In the genomic region with DNA sequence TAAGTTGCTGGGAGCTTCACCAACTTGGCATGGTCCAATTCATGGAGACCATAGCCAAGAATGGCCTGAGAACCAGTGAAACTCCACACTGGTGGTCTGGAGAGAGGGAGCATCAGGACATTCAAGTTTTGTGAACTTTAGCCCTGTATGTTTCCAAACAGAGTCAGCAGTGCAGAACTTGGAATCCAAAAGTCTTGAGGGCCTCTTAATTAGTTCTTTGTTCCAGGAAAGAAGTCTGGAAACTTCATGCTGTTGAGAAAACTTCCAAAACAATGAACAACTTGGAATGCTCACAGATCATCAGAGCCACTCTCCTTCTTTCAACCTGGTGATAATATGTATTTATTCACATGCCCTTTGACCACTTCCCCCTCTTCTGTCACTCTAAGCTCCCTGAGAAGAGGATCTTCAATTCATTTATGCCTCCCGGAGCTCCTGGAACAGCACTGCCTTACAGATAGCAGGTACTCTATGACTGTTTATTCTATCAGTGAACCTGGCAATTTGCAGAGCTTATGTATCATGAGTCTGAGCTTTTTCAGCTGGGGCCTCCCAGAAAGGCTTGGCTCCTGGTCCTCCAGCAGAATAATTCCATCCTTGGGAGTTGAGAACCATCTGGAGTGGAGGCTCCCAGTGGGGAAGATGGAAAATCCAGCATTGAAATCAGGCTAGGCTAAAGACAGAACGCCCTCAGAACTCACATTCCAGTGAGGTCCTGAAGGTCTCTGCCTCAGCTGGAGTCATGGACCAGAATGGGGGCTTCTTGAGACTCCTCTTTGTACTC, we compare ENCODE assay signal across 15 cellular contexts.
A peak's percentile ranks its signal among the peaks of the same experiment; 100 is the strongest.
DNase-seq lines count a peak whose midpoint lies in the region; ATAC-seq and TF ChIP-seq lines count a peak whose summit lies in the region.
"Had no signal": no experiment of that assay in that cellular context is flagged by ENCODE, and none has a peak within 500 bp of the region (broad histone marks: within the 10 kb centered on the region; RNA-seq: fewer than 3 reads in every experiment).

No MANE protein-coding gene starts in this region.

- no peak overlapping the region for H3K4me2 ChIP-seq in GM23248 (ENCODE audit: unreplicated experiment)

- no peaks in the 10 kb centered on the region for H4K20me1 ChIP-seq in GM23248 (ENCODE audit: insufficient read depth)

- no peaks in the 10 kb centered on the region for H3K79me2 ChIP-seq in GM23248 (ENCODE audit: insufficient read depth)

- H3K9me3 ChIP-seq in right atrium auricular region (no peaks in the 10 kb centered on the region), aorta (ENCODE audit: control insufficient read depth, low read length) (no peaks in the 10 kb centered on the region), GM23248 (ENCODE audit: low read depth) (no peaks in the 10 kb centered on the region)

- DNase-seq in Right ventricle myocardium inferior (ENCODE audit: missing footprints) (no peak), right atrium auricular region (ENCODE audit: low spot score) (no peak), left cardiac atrium (no peak), renal cortical epithelial cell (ENCODE audit: low read depth) (peak; percentile 51), aorta (no peak), NCI-H1930 (lab: John Stamatoyannopoulos, UW) (no peak), GM23248 (no peak), SKM-1 (lab: John Stamatoyannopoulos, UW; ENCODE audit: unreplicated experiment) (no peak)
- DNase-seq: CD8-positive, alpha-beta T cell; COR-L47; DMS153; DMS79 treated with DMSO at 0.1 percent for 48 hours; EL had no signal

- H3K4me3 ChIP-seq in right atrium auricular region (no peak overlapping the region), aorta (ENCODE audit: low read length in 2 of 2) (no peak overlapping the region), GM23248 (no peak overlapping the region)

- no peaks in the 10 kb centered on the region for H3F3A ChIP-seq in GM23248 (ENCODE audit: insufficient read depth)

- in situ Hi-C loops in GM23248 (cut with MboI), result no loop called here

- H3K9me2 ChIP-seq in GM23248 (ENCODE audit: insufficient read depth), result no peaks in the 10 kb centered on the region

- 87 to 89% methylated on average over 2 of the region's 2 CpGs for WGBS in aorta, 2 donors
- 36 to 43% methylated on average over 2 of the region's 2 CpGs for WGBS in GM23248 (ENCODE audit: low coverage in 1 of 2, low lambda C conversion rate in 2 of 2, missing lambda C conversion rate in 2 of 2), 2 experiments

- no peak for TF ChIP-seq CTCF in right atrium auricular region (IDR thresholded peaks at IDR 0.05)

- H3K4me1 ChIP-seq in right atrium auricular region (no peaks in the 10 kb centered on the region), aorta (ENCODE audit: control insufficient read depth in 1 of 2, insufficient read depth in 2 of 2, low read length in 2 of 2) (no peaks in the 10 kb centered on the region), GM23248 (ENCODE audit: insufficient read depth) (no peaks in the 10 kb centered on the region)

- H3K27me3 ChIP-seq in right atrium auricular region (no peaks in the 10 kb centered on the region), aorta (ENCODE audit: control insufficient read depth in 1 of 2, insufficient read depth in 2 of 2, low read length in 1 of 2) (no peaks in the 10 kb centered on the region), GM23248 (replicated peaks; ENCODE audit: insufficient read depth) (peaks cover 12% of the 10 kb centered on the region; the same call in 1 of the 2 replicates)

- peak; percentile 64 for ATAC-seq in Right ventricle myocardium inferior
- peak; percentile 27 to 47 for ATAC-seq in left cardiac atrium
- ATAC-seq in aorta (ENCODE audit: low FRiP score), result peak; percentile 6
- ATAC-seq: CD8-positive, alpha-beta T cell; HCT116 had no signal

- H3K27ac ChIP-seq in right atrium auricular region, result no peak overlapping the region
- no peak overlapping the region for H3K27ac ChIP-seq in aorta (ENCODE audit: low read depth in 1 of 2, low read length in 2 of 2)
- no peak overlapping the region for H3K27ac ChIP-seq in GM23248
- H3K27ac ChIP-seq: 22Rv1 had no signal

- intact Hi-C loops in Right ventricle myocardium inferior (cut with DNase I) (no loop called here), left cardiac atrium (cut with DNase I) (no loop called here), aorta (cut with DNase I) (no loop called here)

- H2AFZ ChIP-seq in GM23248, result no peak overlapping the region

- H3K9ac ChIP-seq in GM23248, result no peak overlapping the region

- H3K36me3 ChIP-seq in right atrium auricular region, result no peaks in the 10 kb centered on the region
- no peaks in the 10 kb centered on the region for H3K36me3 ChIP-seq in aorta (ENCODE audit: control insufficient read depth in 1 of 2, insufficient read depth in 2 of 2, low read length in 1 of 2)
- H3K36me3 ChIP-seq in GM23248 (ENCODE audit: low read depth), result no peaks in the 10 kb centered on the region

Comparison
In these comparisons a context has a peak if more than half of its experiments do, and no peak if none do; other contexts are left out.
1. ATAC-seq: peak in every context shown above with its lines; median percentile 64 in Right ventricle myocardium inferior; 37 in left cardiac atrium; 6 in aorta.